ENCODE assay signal across 28 cellular contexts in the genomic region with DNA sequence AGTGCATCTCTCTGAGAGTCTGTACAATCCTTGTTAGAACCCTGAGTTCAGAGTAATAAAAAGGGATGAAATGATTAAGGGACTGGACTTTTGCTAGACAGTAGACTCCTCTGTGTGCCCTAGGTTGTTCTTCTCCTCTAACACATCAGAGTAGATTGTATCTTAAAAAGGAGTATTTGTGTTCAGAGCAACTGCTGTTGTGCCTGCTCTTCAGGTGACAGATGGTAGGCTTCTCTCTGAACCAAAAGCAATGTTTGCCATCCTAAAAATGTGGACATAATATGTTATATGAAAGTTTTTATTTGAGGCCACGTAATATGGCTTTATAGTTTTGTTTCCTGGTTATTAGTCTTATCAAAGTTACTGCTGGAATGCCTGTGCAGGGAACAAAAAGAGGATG.
"Had no signal": no experiment of that assay in that cellular context is flagged by ENCODE, and none has a peak within 500 bp of the region (broad histone marks: within the 10 kb centered on the region; RNA-seq: fewer than 3 reads in every experiment).

No MANE protein-coding gene starts in this region.

- H3K36me3 ChIP-seq: stomach, suprapubic skin, thoracic aorta, thyroid gland, tibial artery, tibial nerve, transverse colon, upper lobe of left lung, upper lobe of right lung, uterus, vagina had no signal

- H3K27me3 ChIP-seq: stomach, suprapubic skin, testis, thyroid gland, tibial artery, tibial nerve, transverse colon, upper lobe of left lung, upper lobe of right lung, uterus, vagina had no signal

- H3K4me1 Mint-ChIP-seq: stimulated activated effector memory CD8-positive, alpha-beta T cell treated with anti-CD3 and anti-CD28 coated beads, Interleukin-12 subunit alpha, Interleukin-12 subunit beta, amount 100 ng/mL, for 72 hours; stimulated activated memory B cell treated with anti-CD40 and anti-IgM and Interleukin-4, amounts not matched to agents 10 μg/mL and 1 μg/mL and 100 μg/mL, for 72 hours; stimulated activated naive B cell treated with anti-CD40 and anti-IgM and Interleukin-4, amounts not matched to agents 10 μg/mL and 1 μg/mL and 100 μg/mL, for 72 hours; stimulated activated naive CD8-positive, alpha-beta T cell treated with anti-CD3 and anti-CD28 coated beads, Interleukin-15, amount 100 ng/mL, for 72 hours had no signal

- H3K9me3 Mint-ChIP-seq: type B pancreatic cell had no signal

- H3K27me3 Mint-ChIP-seq: stimulated activated memory B cell treated with anti-CD40 and anti-IgM and Interleukin-4, amounts not matched to agents 10 μg/mL and 1 μg/mL and 100 μg/mL, for 72 hours; stimulated activated naive B cell treated with anti-CD40 and anti-IgM and Interleukin-4, amounts not matched to agents 10 μg/mL and 1 μg/mL and 100 μg/mL, for 72 hours; stimulated activated naive CD8-positive, alpha-beta T cell treated with anti-CD3 and anti-CD28 coated beads, Interleukin-15, amount 100 ng/mL, for 72 hours; stimulated activated naive CD8-positive, alpha-beta T cell treated with anti-CD3 and anti-CD28 coated beads, Interleukin-15, Interleukin-2, amounts not matched to agents 100 ng/mL and 50 ng/mL, for 24 hours; type B pancreatic cell had no signal

- H3K27ac Mint-ChIP-seq: stimulated activated effector memory CD8-positive, alpha-beta T cell treated with anti-CD3 and anti-CD28 coated beads, Interleukin-12 subunit alpha, Interleukin-12 subunit beta, amount 100 ng/mL, for 72 hours; stimulated activated memory B cell treated with anti-CD40 and anti-IgM and Interleukin-4, amounts not matched to agents 10 μg/mL and 1 μg/mL and 100 μg/mL, for 72 hours; stimulated activated naive B cell treated with anti-CD40 and anti-IgM and Interleukin-4, amounts not matched to agents 10 μg/mL and 1 μg/mL and 100 μg/mL, for 72 hours; stimulated activated naive CD8-positive, alpha-beta T cell treated with anti-CD3 and anti-CD28 coated beads, Interleukin-15, amount 100 ng/mL, for 72 hours; stimulated activated naive CD8-positive, alpha-beta T cell treated with anti-CD3 and anti-CD28 coated beads, Interleukin-15, Interleukin-2, amounts not matched to agents 100 ng/mL and 50 ng/mL, for 24 hours; type B pancreatic cell had no signal

- H3K4me3 Mint-ChIP-seq: stimulated activated effector memory CD8-positive, alpha-beta T cell treated with anti-CD3 and anti-CD28 coated beads, Interleukin-12 subunit alpha, Interleukin-12 subunit beta, amount 100 ng/mL, for 72 hours; stimulated activated memory B cell treated with anti-CD40 and anti-IgM and Interleukin-4, amounts not matched to agents 10 μg/mL and 1 μg/mL and 100 μg/mL, for 72 hours; stimulated activated naive B cell treated with anti-CD40 and anti-IgM and Interleukin-4, amounts not matched to agents 10 μg/mL and 1 μg/mL and 100 μg/mL, for 72 hours; stimulated activated naive CD8-positive, alpha-beta T cell treated with anti-CD3 and anti-CD28 coated beads, Interleukin-15, amount 100 ng/mL, for 72 hours; stimulated activated naive CD8-positive, alpha-beta T cell treated with anti-CD3 and anti-CD28 coated beads, Interleukin-15, Interleukin-2, amounts not matched to agents 100 ng/mL and 50 ng/mL, for 24 hours; type B pancreatic cell had no signal

- DNase-seq: stimulated activated CD4-positive, alpha-beta T cell treated with anti-CD3 and anti-CD28 coated beads, Interleukin-2, amount 100 ng/mL, for 48 hours; stimulated activated CD4-positive, alpha-beta T cell treated with anti-CD3 and anti-CD28 coated beads, Interleukin-4, amount 100 ng/mL, for 1 hour; stimulated activated CD4-positive, alpha-beta T cell treated with anti-CD3 and anti-CD28 coated beads, Interleukin-4, amount 100 ng/mL, for 24 hours; stimulated activated CD4-positive, alpha-beta T cell treated with anti-CD3 and anti-CD28 coated beads, Interleukin-4, amount 100 ng/mL, for 4 hours; stimulated activated CD8-positive, alpha-beta memory T cell treated with anti-CD3 and anti-CD28 coated beads, Interleukin-4, amount 100 ng/mL, for 48 hours; stimulated activated naive B cell treated with anti-CD40 and anti-IgM and Interleukin-4, amounts not matched to agents 10 μg/mL and 1 μg/mL and 100 μg/mL, for 72 hours; stimulated activated naive CD4-positive, alpha-beta T cell; stimulated activated naive CD4-positive, alpha-beta T cell treated with Interleukin-2 at 50 U/mL for 16 hours; stimulated activated naive CD8-positive, alpha-beta T cell treated with anti-CD3 and anti-CD28 coated beads, Interleukin-15, amount 100 ng/mL, for 72 hours; stimulated activated naive CD8-positive, alpha-beta T cell treated with anti-CD3 and anti-CD28 coated beads, Interleukin-15, Interleukin-2, amounts not matched to agents 100 U/mL and 50 U/mL, for 24 hours; stomach; substantia nigra; testis; thyroid gland; tibial artery; transverse colon; trophoblast cell; upper lobe of left lung; upper lobe of right lung; uterus had no signal

- H3K36me3 Mint-ChIP-seq: stimulated activated effector memory CD8-positive, alpha-beta T cell treated with anti-CD3 and anti-CD28 coated beads, Interleukin-12 subunit alpha, Interleukin-12 subunit beta, amount 100 ng/mL, for 72 hours; stimulated activated memory B cell treated with anti-CD40 and anti-IgM and Interleukin-4, amounts not matched to agents 10 μg/mL and 1 μg/mL and 100 μg/mL, for 72 hours; stimulated activated naive B cell treated with anti-CD40 and anti-IgM and Interleukin-4, amounts not matched to agents 10 μg/mL and 1 μg/mL and 100 μg/mL, for 72 hours; type B pancreatic cell had no signal

- H3K27ac ChIP-seq: stomach, suprapubic skin, testis, thoracic aorta, thyroid gland, tibial artery, tibial nerve, transverse colon, upper lobe of left lung, upper lobe of right lung, uterus, vagina had no signal

- H3K9me3 ChIP-seq: stomach, testis, thoracic aorta, thyroid gland, tibial artery, tibial nerve, transverse colon, upper lobe of left lung, upper lobe of right lung, uterus, vagina had no signal

- H3K4me1 ChIP-seq: stomach, suprapubic skin, testis, thyroid gland, tibial nerve, transverse colon, upper lobe of left lung, upper lobe of right lung, uterus, vagina had no signal

- H3K4me3 ChIP-seq: stomach, suprapubic skin, testis, thoracic aorta, thyroid gland, tibial artery, tibial nerve, transverse colon, upper lobe of left lung, upper lobe of right lung, uterus, vagina had no signal

- ATAC-seq: stimulated activated effector memory CD8-positive, alpha-beta T cell treated with anti-CD3 and anti-CD28 coated beads, Interleukin-12 subunit alpha, Interleukin-12 subunit beta, amount 100 ng/mL, for 72 hours; stimulated activated memory B cell treated with anti-CD40 and anti-IgM and Interleukin-4, amounts not matched to agents 10 μg/mL and 1 μg/mL and 100 μg/mL, for 72 hours; stimulated activated naive B cell treated with anti-CD40 and anti-IgM and Interleukin-4, amounts not matched to agents 10 μg/mL and 1 μg/mL and 100 μg/mL, for 72 hours; stimulated activated naive CD8-positive, alpha-beta T cell treated with anti-CD3 and anti-CD28 coated beads, Interleukin-15, amount 100 ng/mL, for 72 hours; stimulated activated naive CD8-positive, alpha-beta T cell treated with anti-CD3 and anti-CD28 coated beads, Interleukin-15, Interleukin-2, amounts not matched to agents 100 U/mL and 50 U/mL, for 24 hours; upper lobe of right lung had no signal
